Comparison of ENCODE assay signal across 18 cellular contexts in the genomic region with DNA sequence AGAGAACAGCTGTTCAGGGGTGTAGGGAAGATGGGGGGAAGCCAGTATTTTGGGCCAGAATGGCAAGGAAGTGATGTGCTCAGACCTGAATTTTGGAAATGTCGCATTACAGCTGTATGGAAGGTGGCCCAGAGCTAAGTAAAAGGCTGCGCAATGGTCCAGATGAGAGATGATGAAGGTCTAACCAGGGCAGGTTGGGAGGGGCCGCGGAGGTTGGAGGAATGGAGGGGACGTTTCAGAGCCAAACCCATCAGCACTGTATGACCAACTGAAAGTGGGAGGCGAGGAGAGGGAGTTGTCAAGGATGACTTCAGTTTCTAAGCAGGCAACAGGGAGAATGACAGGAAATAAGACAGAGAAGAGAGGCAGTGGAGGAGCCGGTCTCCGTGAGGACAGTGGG.
DNase-seq lines count a peak whose midpoint lies in the region; FAIRE-seq and TF ChIP-seq lines count a peak whose summit lies in the region.
"Had no signal": no experiment of that assay in that cellular context is flagged by ENCODE, and none has a peak within 500 bp of the region (broad histone marks: within the 10 kb centered on the region; RNA-seq: fewer than 3 reads in every experiment).

No MANE protein-coding gene starts in this region.

- H3K27me3 ChIP-seq in esophagus squamous epithelium: no peaks in the 10 kb centered on the region
- no peaks in the 10 kb centered on the region for H3K27me3 ChIP-seq in prostate gland (replicated peaks; ENCODE audit: insufficient read depth)
- no peaks in the 10 kb centered on the region for H3K27me3 ChIP-seq in tibial artery
- H3K27me3 ChIP-seq in H7 (ENCODE audit: control insufficient read depth, insufficient read depth, low read length): no peaks in the 10 kb centered on the region; the same call in 1 of the 2 replicates

- intact Hi-C loops in esophagus squamous epithelium (cut with DNase I) (no loop called here), prostate gland (cut with DNase I) (loop anchor here (5.0 kb wide), 1 partner anchor 59 kb away; a partner anchor contains a TSS), tibial artery (cut with DNase I; ENCODE audit: low total_unique reads) (no loop called here)

- H3K9me3 ChIP-seq in esophagus squamous epithelium (no peaks in the 10 kb centered on the region), prostate gland (no peaks in the 10 kb centered on the region), tibial artery (no peaks in the 10 kb centered on the region)

- no peak for TF ChIP-seq POLR2A in esophagus squamous epithelium (IDR thresholded peaks at IDR 0.05)
- TF ChIP-seq POLR2A in prostate gland (IDR thresholded peaks at IDR 0.05): no peak

- WGBS in esophagus squamous epithelium, 2 donors: 76 to 82% methylated on average over 8 of the region's 8 CpGs
- 66% methylated on average over 8 of the region's 8 CpGs for WGBS in prostate gland

- FAIRE-seq in D721Med (lab: Jason Lieb, UNC): no peak
- FAIRE-seq: GM19239 had no signal

- H3K36me3 ChIP-seq in esophagus squamous epithelium (no peaks in the 10 kb centered on the region), prostate gland (no peaks in the 10 kb centered on the region), tibial artery (no peaks in the 10 kb centered on the region), H7 (replicated peaks; ENCODE audit: control insufficient read depth, insufficient read depth, low read length) (no peaks in the 10 kb centered on the region)

- peak overlapping the region; percentile 77 for H3K27ac ChIP-seq in caudate nucleus (ENCODE audit: low read depth, low read length)
- H3K27ac ChIP-seq in esophagus squamous epithelium: peak overlapping the region; percentile 5 to 86 (median 74)
- H3K27ac ChIP-seq in prostate gland: peak overlapping the region; percentile 62 to 68
- peak overlapping the region; percentile 89 to 96 for H3K27ac ChIP-seq in tibial artery
- H3K27ac ChIP-seq: PC-9 had no signal

- no peak for TF ChIP-seq CTCF in esophagus squamous epithelium (IDR thresholded peaks at IDR 0.05)
- TF ChIP-seq CTCF in prostate gland (IDR thresholded peaks at IDR 0.05): no peak
- TF ChIP-seq CTCF in tibial artery (IDR thresholded peaks at IDR 0.05): no peak
- no peak for TF ChIP-seq CTCF in D721Med (IDR thresholded peaks at IDR 0.05; ENCODE audit: insufficient read depth, missing control alignments)

- no peak for DNase-seq in caudate nucleus (lab: John Stamatoyannopoulos, UW)
- DNase-seq in esophagus squamous epithelium (lab: John Stamatoyannopoulos, UW): no peak
- DNase-seq in prostate gland (ENCODE audit: low spot score): no peak
- DNase-seq in tibial artery: no peak
- no peak for DNase-seq in H7
- no peak for DNase-seq in D721Med (ENCODE audit: insufficient read length, low spot score)
- DNase-seq in globus pallidus (ENCODE audit: low spot score): no peak
- DNase-seq: CD4-positive, alpha-beta memory T cell; DND-41; GDM1; GOT3; HFFc6; KG1; NCI-H1092; NCI-H1694; NCI-H345; PC-9 had no signal

- no peak overlapping the region for H3K4me3 ChIP-seq in esophagus squamous epithelium
- H3K4me3 ChIP-seq in prostate gland: no peak overlapping the region
- H3K4me3 ChIP-seq in tibial artery: no peak overlapping the region
- H3K4me3 ChIP-seq in H7 (ENCODE audit: insufficient read depth, low read depth, low read length): no peak overlapping the region
- H3K4me3 ChIP-seq: PC-9 had no signal

- H3K4me1 ChIP-seq in esophagus squamous epithelium (peaks cover 0 to 94% (median 16%) of the 10 kb centered on the region in 3 donors), prostate gland (replicated peaks) (no peaks in the 10 kb centered on the region), tibial artery (peaks cover 0 to 100% (median 84%) of the 10 kb centered on the region in 4 donors)
